9 cellular contexts compared by ENCODE assay signal in genomic region chr14:105169776-105170655, GRCh38. TPM values are rescaled to one million over a fixed set of nuclear protein-coding genes. Genes with fewer than 3 reads are reported as not detected.
A peak's percentile ranks its signal among the peaks of the same experiment; 100 is the strongest.
DNase-seq lines count a peak whose midpoint lies in the region; ATAC-seq and TF ChIP-seq lines count a peak whose summit lies in the region.
"Had no signal": no experiment of that assay in that cellular context is flagged by ENCODE, and none has a peak within 500 bp of the region (broad histone marks: within the 10 kb centered on the region; RNA-seq: fewer than 3 reads in every experiment).

No MANE protein-coding gene starts in this region.

- H3K9me3 Mint-ChIP-seq in MCF 10A (ENCODE audit: unreplicated experiment): no peaks in the 10 kb centered on the region
- H3K9me3 Mint-ChIP-seq in stimulated activated naive B cell treated with anti-CD40 and anti-IgM and Interleukin-4, amounts not matched to agents 10 μg/mL and 1 μg/mL and 100 μg/mL, for 72 hours: no peaks in the 10 kb centered on the region

- 75% methylated on average over 16 of the region's 22 CpGs for WGBS in mammary epithelial cell (ENCODE audit: low coverage, missing lambda C conversion rate)

- H3K36me3 ChIP-seq in mammary epithelial cell (ENCODE audit: insufficient read depth, low read length): no peaks in the 10 kb centered on the region

- H3K9me3 ChIP-seq in mammary epithelial cell (replicated peaks; ENCODE audit: insufficient read depth, low read length): no peaks in the 10 kb centered on the region

- H3K4me3 Mint-ChIP-seq in MCF 10A (ENCODE audit: unreplicated experiment): peak overlapping the region; percentile 70
- H3K4me3 Mint-ChIP-seq in stimulated activated naive B cell treated with anti-CD40 and anti-IgM and Interleukin-4, amounts not matched to agents 10 μg/mL and 1 μg/mL and 100 μg/mL, for 72 hours: peak overlapping the region; percentile 76 to 80

- H3K27ac ChIP-seq in mammary epithelial cell (ENCODE audit: insufficient read depth, low read depth, low read length) (no peak overlapping the region), cingulate gyrus (ENCODE audit: low read depth, low read length) (peak overlapping the region; percentile 10)

- no peak overlapping the region for H3K4me2 ChIP-seq in mammary epithelial cell (ENCODE audit: insufficient read depth, low read depth, low read length)

- no peak for ATAC-seq in stimulated activated naive B cell treated with anti-CD40 and anti-IgM and Interleukin-4, amounts not matched to agents 10 μg/mL and 1 μg/mL and 100 μg/mL, for 72 hours (replicated peaks)
- no peak for ATAC-seq in HG03565 (IDR thresholded peaks at IDR 0.05; ENCODE audit: unreplicated experiment)
- ATAC-seq: PC-3 had no signal

- dilution Hi-C loops in mammary epithelial cell (cut with HindIII; ENCODE audit: low sequenced_read_pairs): no loop called here

- DNase-seq in MCF 10A (ENCODE audit: unreplicated experiment) (no peak), mammary epithelial cell (no peak), NCI-H510A (lab: John Stamatoyannopoulos, UW) (peak; percentile 54), DMS79 (lab: John Stamatoyannopoulos, UW) (no peak)
- DNase-seq in stimulated activated naive B cell treated with anti-CD40 and anti-IgM and Interleukin-4, amounts not matched to agents 10 μg/mL and 1 μg/mL and 100 μg/mL, for 72 hours: no peak
- DNase-seq: midbrain, PC-3 had no signal

- POLR2A ChIA-PET in MCF 10A (lab: Yijun Ruan, JAX): interaction anchor here (0.6 to 7.2 kb wide), 3 partner anchors 10 to 151 kb away, joined by 3 to 79 read pairs (median 4); no protein-coding TSS in a partner anchor

- H3K9ac ChIP-seq in mammary epithelial cell (ENCODE audit: insufficient read depth, low read length): no peak overlapping the region

- in situ Hi-C loops in mammary epithelial cell (cut with MboI; ENCODE audit: low sequenced_read_pairs in 2 of 2): loop anchor here (5.0 to 10.0 kb wide), 2 partner anchors 75 to 78 kb away; no protein-coding TSS in a partner anchor

- no peaks in the 10 kb centered on the region for H3K27me3 Mint-ChIP-seq in MCF 10A (ENCODE audit: insufficient read depth, unreplicated experiment)
- peaks cover 30 to 51% of the 10 kb centered on the region in 2 donors for H3K27me3 Mint-ChIP-seq in stimulated activated naive B cell treated with anti-CD40 and anti-IgM and Interleukin-4, amounts not matched to agents 10 μg/mL and 1 μg/mL and 100 μg/mL, for 72 hours

- no peak overlapping the region for H2AFZ ChIP-seq in mammary epithelial cell (ENCODE audit: low read depth, low read length)

- H3K36me3 Mint-ChIP-seq in MCF 10A (ENCODE audit: insufficient read depth, unreplicated experiment): peaks cover 7% of the 10 kb centered on the region
- peaks cover 0 to 2% of the 10 kb centered on the region in 2 donors for H3K36me3 Mint-ChIP-seq in stimulated activated naive B cell treated with anti-CD40 and anti-IgM and Interleukin-4, amounts not matched to agents 10 μg/mL and 1 μg/mL and 100 μg/mL, for 72 hours

- H3K79me2 ChIP-seq in mammary epithelial cell (ENCODE audit: insufficient read depth, low read length): peaks cover 23% of the 10 kb centered on the region

- peaks cover 12% of the 10 kb centered on the region for H3K4me1 Mint-ChIP-seq in MCF 10A (ENCODE audit: insufficient read depth, unreplicated experiment)
- peaks cover 19 to 32% of the 10 kb centered on the region in 2 donors for H3K4me1 Mint-ChIP-seq in stimulated activated naive B cell treated with anti-CD40 and anti-IgM and Interleukin-4, amounts not matched to agents 10 μg/mL and 1 μg/mL and 100 μg/mL, for 72 hours

- peaks cover 32% of the 10 kb centered on the region for H3K4me1 ChIP-seq in mammary epithelial cell (ENCODE audit: insufficient read depth, low read length)

- no peaks in the 10 kb centered on the region for H4K20me1 ChIP-seq in mammary epithelial cell (ENCODE audit: insufficient read depth, low read length)

- intact Hi-C loops in MCF 10A (cut with micrococcal nuclease) (no loop called here), mammary epithelial cell (cut with micrococcal nuclease) (no loop called here)

- no TSS peak for BruUV-seq in MCF 10A (replicated peaks; lab: Mats Ljungman, UMichigan)
- BruUV-seq in mammary epithelial cell (replicated peaks; lab: Mats Ljungman, UMichigan): no TSS peak

- no peak for TF ChIP-seq CTCF in MCF 10A (IDR thresholded peaks at IDR 0.05; ENCODE audit: unreplicated experiment)
- TF ChIP-seq CTCF in mammary epithelial cell (conservative IDR thresholded peaks at IDR 0.05 in 1 of 2, IDR thresholded peaks at IDR 0.05 in 1 of 2; ENCODE audit: extremely low read depth in 1 of 2, insufficient read depth in 1 of 2, low read depth in 1 of 2, low read length in 2 of 2): no peak

- no peak overlapping the region for H3K27ac Mint-ChIP-seq in MCF 10A (ENCODE audit: low read depth, unreplicated experiment)
- peak overlapping the region; percentile 80 for H3K27ac Mint-ChIP-seq in stimulated activated naive B cell treated with anti-CD40 and anti-IgM and Interleukin-4, amounts not matched to agents 10 μg/mL and 1 μg/mL and 100 μg/mL, for 72 hours

- CTCF ChIA-PET in MCF 10A (lab: Yijun Ruan, JAX): interaction anchor here (0.6 to 1.3 kb wide), 9 partner anchors 10 to 1443 kb away, joined by 3 to 6 read pairs (median 3); partner anchors contain the start of gene NUDT14
- CTCF ChIA-PET in mammary epithelial cell (lab: Charles Lee; ENCODE audit: low non-redundant PET): no interaction called here

- H3K4me3 ChIP-seq in mammary epithelial cell (replicated peaks in 1 of 3; ENCODE audit: insufficient read depth in 1 of 3, low read depth in 2 of 3, low read length in 3 of 3): no peak overlapping the region

- H3K27me3 ChIP-seq in mammary epithelial cell (ENCODE audit: insufficient read depth, low read length): no peaks in the 10 kb centered on the region

RNA-seq across cellular contexts. Expression of gene JAG2, which starts 1.4 kb away (rescaled TPM):
- 33.5 and 33.7 TPM in 2 replicates for total RNA-seq in MCF 10A (2022)
- 100 to 1,000 TPM in 1 of 2 donors, 10 to 100 TPM in 1; 75.2 to 124 TPM for total RNA-seq in mammary epithelial cell
- polyA plus RNA-seq in mammary epithelial cell: 42.6 TPM
- polyA minus RNA-seq in mammary epithelial cell: 67.1 TPM

RNA-seq across cellular contexts. Expression of gene NUDT14, which starts 11.1 kb away (rescaled TPM):
- total RNA-seq in MCF 10A (2022) (26.1 and 27.4 TPM in 2 replicates), mammary epithelial cell (10 to 100 TPM; 32.0 to 41.9 TPM)
- 19.8 TPM for polyA plus RNA-seq in mammary epithelial cell
- polyA minus RNA-seq in mammary epithelial cell: 23.2 TPM
